ENCODE assay signal across 25 cellular contexts in the genomic region with DNA sequence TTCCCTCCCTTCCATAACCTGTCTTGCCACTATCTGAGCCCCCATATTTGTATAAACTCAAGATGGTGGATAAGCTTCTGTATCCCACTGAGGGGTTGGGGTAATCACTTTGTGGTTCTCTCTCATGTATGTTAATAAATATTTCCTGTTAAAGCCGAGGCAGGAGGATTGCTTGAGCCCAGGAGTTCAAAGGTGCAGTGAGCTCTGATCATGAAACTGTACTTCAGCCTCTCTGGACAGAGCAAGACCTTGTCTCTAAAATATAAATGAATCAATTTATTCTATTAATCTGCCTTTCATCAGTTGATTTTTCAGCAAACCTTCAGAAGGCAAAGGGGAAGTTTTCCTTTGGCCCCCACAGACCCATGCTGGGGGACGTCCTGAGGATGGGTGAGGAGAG. TPM values are rescaled to one million over a fixed set of nuclear protein-coding genes. Genes with fewer than 3 reads are reported as not detected.
"Had no signal": no experiment of that assay in that cellular context is flagged by ENCODE, and none has a peak within 500 bp of the region (broad histone marks: within the 10 kb centered on the region; RNA-seq: fewer than 3 reads in every experiment).

No MANE protein-coding gene starts in this region.

- H3K27ac Mint-ChIP-seq: nephron progenitor cell; progenitor cell of endocrine pancreas; stimulated activated effector memory CD8-positive, alpha-beta T cell treated with anti-CD3 and anti-CD28 coated beads, Interleukin-12 subunit alpha, Interleukin-12 subunit beta, amount 100 ng/mL, for 72 hours; stimulated activated naive CD8-positive, alpha-beta T cell treated with anti-CD3 and anti-CD28 coated beads, Interleukin-15, Interleukin-2, amounts not matched to agents 100 ng/mL and 50 ng/mL, for 24 hours had no signal

- H3K27ac ChIP-seq: heart right ventricle, hepatocyte, lower lobe of right lung, right atrium auricular region, spleen, suprapubic skin, thoracic aorta, tibial artery had no signal

- H3K9me3 Mint-ChIP-seq: stimulated activated effector memory CD8-positive, alpha-beta T cell treated with anti-CD3 and anti-CD28 coated beads, Interleukin-12 subunit alpha, Interleukin-12 subunit beta, amount 100 ng/mL, for 72 hours; stimulated activated naive CD8-positive, alpha-beta T cell treated with anti-CD3 and anti-CD28 coated beads, Interleukin-15, Interleukin-2, amounts not matched to agents 100 ng/mL and 50 ng/mL, for 24 hours had no signal

- H3K4me2 ChIP-seq: hepatocyte had no signal

- H3K27me3 ChIP-seq: ovary, right atrium auricular region, sigmoid colon, tibial artery, vagina had no signal

- H3K4me3 Mint-ChIP-seq: naive thymus-derived CD8-positive, alpha-beta T cell; nephron progenitor cell; stimulated activated effector memory CD8-positive, alpha-beta T cell treated with anti-CD3 and anti-CD28 coated beads, Interleukin-12 subunit alpha, Interleukin-12 subunit beta, amount 100 ng/mL, for 72 hours; stimulated activated naive CD8-positive, alpha-beta T cell treated with anti-CD3 and anti-CD28 coated beads, Interleukin-15, Interleukin-2, amounts not matched to agents 100 ng/mL and 50 ng/mL, for 24 hours had no signal

- H3K4me3 ChIP-seq: heart right ventricle, hepatocyte, lower lobe of right lung, ovary, right atrium auricular region, sigmoid colon, spleen, suprapubic skin, thoracic aorta, tibial artery, vagina had no signal

- H3K36me3 ChIP-seq: heart right ventricle, ovary, right atrium auricular region, sigmoid colon, suprapubic skin, thoracic aorta, tibial artery, vagina had no signal

- H2AFZ ChIP-seq: hepatocyte had no signal

- ATAC-seq: heart right ventricle; left ventricle myocardium superior; lower lobe of right lung; naive thymus-derived CD8-positive, alpha-beta T cell; stimulated activated effector memory CD8-positive, alpha-beta T cell treated with anti-CD3 and anti-CD28 coated beads, Interleukin-12 subunit alpha, Interleukin-12 subunit beta, amount 100 ng/mL, for 72 hours had no signal

- DNase-seq: heart right ventricle; islet precursor cell; left ventricle myocardium superior; lower lobe of right lung; mammary epithelial cell; mesenchymal stem cell; naive thymus-derived CD8-positive, alpha-beta T cell; nephron progenitor cell; ovary; small intestine; spleen; stimulated activated CD4-positive, alpha-beta T cell treated with anti-CD3 and anti-CD28 coated beads, Interleukin-4, amount 100 ng/mL, for 24 hours; stimulated activated naive CD4-positive, alpha-beta T cell; tibial artery; trophoblast cell had no signal

- H3K9me3 ChIP-seq: lower lobe of right lung, ovary, sigmoid colon, suprapubic skin, thoracic aorta, tibial artery, vagina had no signal

- H3K79me2 ChIP-seq: hepatocyte had no signal

RNA-seq across cellular contexts. Expression of a gene that starts 1.8 kb away (rescaled TPM):
- total RNA-seq: pulmonary artery endothelial cell had no signal
- polyA plus RNA-seq: naive thymus-derived CD8-positive, alpha-beta T cell had no signal
